Comparison of ENCODE assay signal across 7 cellular contexts in the genomic region with DNA sequence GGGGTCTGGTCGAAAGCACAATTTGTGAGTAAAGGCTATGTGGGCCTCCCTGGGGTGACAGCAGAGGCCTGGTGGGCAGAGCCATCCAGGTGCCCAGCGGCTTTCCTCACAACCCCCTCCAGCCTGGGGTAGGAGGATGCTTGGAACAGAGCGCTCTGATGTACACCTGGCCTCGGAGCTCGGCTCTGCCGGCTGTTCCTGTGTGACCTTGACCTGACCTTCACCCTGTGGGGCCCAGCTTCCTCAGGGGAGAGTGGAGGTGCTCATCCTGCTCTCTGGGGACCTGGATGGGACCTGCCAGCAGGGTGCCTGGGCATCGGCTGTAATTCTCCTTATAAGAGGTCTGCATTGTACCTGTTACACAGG. TPM values are rescaled to one million over a fixed set of nuclear protein-coding genes. Genes with fewer than 3 reads are reported as not detected.
DNase-seq lines count a peak whose midpoint lies in the region; ATAC-seq and TF ChIP-seq lines count a peak whose summit lies in the region.

No MANE protein-coding gene starts in this region.

- H3K27me3 ChIP-seq in osteoblast (ENCODE audit: insufficient read depth, low read length): peaks cover 12% of the 10 kb centered on the region

- peak; percentile 1 for ATAC-seq in HG02884 (IDR thresholded peaks at IDR 0.05; ENCODE audit: unreplicated experiment)
- ATAC-seq in GM21737 (IDR thresholded peaks at IDR 0.05; ENCODE audit: unreplicated experiment): no peak

- H3K27ac ChIP-seq in osteoblast (ENCODE audit: low read depth, low read length): no peak overlapping the region

- H3K4me2 ChIP-seq in osteoblast (ENCODE audit: insufficient read depth, low read length): peak overlapping the region; percentile 72

- TF ChIP-seq CTCF in GM10248 (IDR thresholded peaks at IDR 0.05; ENCODE audit: control extremely low read depth, extremely low read depth, low read depth, missing control alignments) (no peak), chondrocyte (IDR thresholded peaks at IDR 0.05) (peak; percentile 24), osteoblast (IDR thresholded peaks at IDR 0.05; ENCODE audit: extremely low read depth, low read depth, low read length) (no peak), progenitor cell of endocrine pancreas (IDR thresholded peaks at IDR 0.05; ENCODE audit: unreplicated experiment) (no peak)

- no peak overlapping the region for H2AFZ ChIP-seq in osteoblast (ENCODE audit: low read length)

- H3K9me3 Mint-ChIP-seq in chondrocyte (ENCODE audit: low read depth) (no peaks in the 10 kb centered on the region), progenitor cell of endocrine pancreas (ENCODE audit: low read depth) (no peaks in the 10 kb centered on the region)

- H3K4me3 Mint-ChIP-seq in chondrocyte (ENCODE audit: unreplicated experiment) (peak overlapping the region; percentile 71), progenitor cell of endocrine pancreas (ENCODE audit: low read depth) (no peak overlapping the region)

- peaks cover 14% of the 10 kb centered on the region for H3K27me3 Mint-ChIP-seq in chondrocyte (ENCODE audit: low read depth)
- H3K27me3 Mint-ChIP-seq in progenitor cell of endocrine pancreas: peaks cover 35% of the 10 kb centered on the region

- H3K4me3 ChIP-seq in osteoblast (ENCODE audit: insufficient read depth, low read length): no peak overlapping the region

- CTCF ChIA-PET in GM10248 (lab: Yijun Ruan, JAX): interaction anchor here (0.9 to 1.5 kb wide), 3 partner anchors 38 to 347 kb away, joined by 3 to 5 read pairs (median 3); no protein-coding TSS in a partner anchor

- POLR2A ChIA-PET in GM10248 (lab: Yijun Ruan, JAX): no interaction called here

- peaks cover 5% of the 10 kb centered on the region for H3K4me1 ChIP-seq in osteoblast (ENCODE audit: insufficient read depth, low read length)

- H3K4me1 Mint-ChIP-seq in chondrocyte (ENCODE audit: low read depth) (peaks cover 3% of the 10 kb centered on the region), progenitor cell of endocrine pancreas (ENCODE audit: low read depth) (no peaks in the 10 kb centered on the region)

- no peaks in the 10 kb centered on the region for H3K79me2 ChIP-seq in osteoblast (ENCODE audit: insufficient read depth, low read length)

- DNase-seq in GM10248 (ENCODE audit: extremely low spot score): peak; percentile 32
- no peak for DNase-seq in chondrocyte (ENCODE audit: low spot score)
- no peak for DNase-seq in osteoblast (ENCODE audit: insufficient read length, low spot score, missing footprints)
- no peak for DNase-seq in DMS53 treated with DMSO at 0.1 percent for 48 hours (lab: John Stamatoyannopoulos, UW; ENCODE audit: unreplicated experiment)
- DNase-seq in progenitor cell of endocrine pancreas (ENCODE audit: low spot score, unreplicated experiment): no peak

- H3K36me3 Mint-ChIP-seq in chondrocyte (ENCODE audit: low read depth) (no peaks in the 10 kb centered on the region), progenitor cell of endocrine pancreas (ENCODE audit: insufficient read depth) (no peaks in the 10 kb centered on the region)

- H3K27ac Mint-ChIP-seq in chondrocyte (ENCODE audit: unreplicated experiment) (no peak overlapping the region), progenitor cell of endocrine pancreas (no peak overlapping the region)

- no peaks in the 10 kb centered on the region for H3K9me3 ChIP-seq in osteoblast (ENCODE audit: low read depth, low read length)

- H4K20me1 ChIP-seq in osteoblast (ENCODE audit: insufficient read depth, low read length): no peaks in the 10 kb centered on the region

- no peaks in the 10 kb centered on the region for H3K36me3 ChIP-seq in osteoblast (ENCODE audit: insufficient read depth, low read length)

RNA-seq across cellular contexts. Expression of a gene that starts 28.9 kb away (rescaled TPM):
- total RNA-seq in chondrocyte (0.12 to 0.18 TPM in 2 of 3 replicates, not detected in the other), osteoblast (under 0.01 TPM in 2 replicates), progenitor cell of endocrine pancreas (0.75 and 1.5 TPM in 2 replicates)

RNA-seq across cellular contexts. Expression of a gene that starts 32.5 kb away (rescaled TPM):
- 29.8 to 38.7 TPM (median 38.2 TPM) in 3 replicates for total RNA-seq in chondrocyte
- 31.8 and 37.7 TPM in 2 replicates for total RNA-seq in osteoblast
- 8.9 and 9.3 TPM in 2 replicates for total RNA-seq in progenitor cell of endocrine pancreas
